19 cellular contexts compared by ENCODE assay signal in genomic region chr5:95605786-95606185, GRCh38. TPM values are rescaled to one million over a fixed set of nuclear protein-coding genes. Genes with fewer than 3 reads are reported as not detected.
DNase-seq lines count a peak whose midpoint lies in the region; ATAC-seq, FAIRE-seq and TF ChIP-seq lines count a peak whose summit lies in the region.
"Had no signal": no experiment of that assay in that cellular context is flagged by ENCODE, and none has a peak within 500 bp of the region (broad histone marks: within the 10 kb centered on the region; RNA-seq: fewer than 3 reads in every experiment).

No MANE protein-coding gene starts in this region.

- H3K9me3 ChIP-seq in T-helper 17 cell (ENCODE audit: control insufficient read depth, low read length, poor library complexity, severe bottlenecking) (no peaks in the 10 kb centered on the region), prostate gland (no peaks in the 10 kb centered on the region), small intestine (ENCODE audit: control insufficient read depth, low read depth) (no peaks in the 10 kb centered on the region)
- H3K9me3 ChIP-seq: HAP-1 had no signal

- H3K4me3 Mint-ChIP-seq in T-helper 17 cell: no peak overlapping the region
- H3K4me3 Mint-ChIP-seq in immature natural killer cell: no peak overlapping the region
- H3K4me3 Mint-ChIP-seq: CD4-positive, alpha-beta memory T cell; HFFc6 had no signal

- intact Hi-C loops in prostate gland (cut with DNase I): no loop called here

- H3K4me1 Mint-ChIP-seq in T-helper 17 cell (peaks cover 8% of the 10 kb centered on the region), immature natural killer cell (no peaks in the 10 kb centered on the region)

- no peaks in the 10 kb centered on the region for H3K27me3 ChIP-seq in prostate gland (replicated peaks; ENCODE audit: insufficient read depth)
- H3K27me3 ChIP-seq in small intestine (ENCODE audit: control insufficient read depth in 2 of 2, insufficient read depth in 2 of 2, low read length in 2 of 2): no peaks in the 10 kb centered on the region

- no peak for ATAC-seq in T-helper 17 cell

- H3K27ac ChIP-seq in prostate gland: no peak overlapping the region
- no peak overlapping the region for H3K27ac ChIP-seq in small intestine (ENCODE audit: low read depth in 1 of 2, low read length in 1 of 2)

- H3K9me3 Mint-ChIP-seq in immature natural killer cell: no peaks in the 10 kb centered on the region
- H3K9me3 Mint-ChIP-seq: CD4-positive, alpha-beta memory T cell; HFFc6 had no signal

- no peak for TF ChIP-seq CTCF in prostate gland (IDR thresholded peaks at IDR 0.05)

- no peak for FAIRE-seq in small intestine (lab: Jason Lieb, UNC)
- FAIRE-seq: G401.6, GM12892, H54 had no signal

- H3K4me3 ChIP-seq in prostate gland: no peak overlapping the region
- no peak overlapping the region for H3K4me3 ChIP-seq in small intestine (ENCODE audit: low read depth in 1 of 2, low read length in 2 of 2)
- H3K4me3 ChIP-seq: HAP-1 had no signal

- TF ChIP-seq POLR2A in prostate gland (IDR thresholded peaks at IDR 0.05): no peak

- DNase-seq in T-helper 17 cell: no peak
- peak; percentile 71 for DNase-seq in islet precursor cell
- DNase-seq in prostate gland (ENCODE audit: low spot score): peak; percentile 22
- no peak for DNase-seq in small intestine
- no peak for DNase-seq in immature natural killer cell
- DNase-seq in activated naive CD4-positive, alpha-beta T cell treated with anti-CD3 and anti-CD28 coated beads, Interleukin-2, amount 50 U/mL, for 16 hours: no peak
- DNase-seq: C1 segment of cervical spinal cord; Calu3; CD4-positive, alpha-beta memory T cell; COR-L47; DMS153; DND-41; GOT3; HFFc6 had no signal

- H3K27me3 Mint-ChIP-seq in T-helper 17 cell (no peaks in the 10 kb centered on the region), immature natural killer cell (ENCODE audit: low read depth in 3 of 3) (no peaks in the 10 kb centered on the region)
- H3K27me3 Mint-ChIP-seq: CD4-positive, alpha-beta memory T cell had no signal

- H3K36me3 Mint-ChIP-seq in T-helper 17 cell (ENCODE audit: low read depth) (no peaks in the 10 kb centered on the region), immature natural killer cell (peaks cover 8 to 19% (median 10%) of the 10 kb centered on the region in 3 donors)

- 74% methylated on average over 5 of the region's 5 CpGs for WGBS in prostate gland
- 97% methylated on average over 5 of the region's 5 CpGs for WGBS in small intestine, 3 donors

- H3K36me3 ChIP-seq in prostate gland (no peaks in the 10 kb centered on the region), small intestine (ENCODE audit: control insufficient read depth in 2 of 2, insufficient read depth in 2 of 2, low read length in 2 of 2) (no peaks in the 10 kb centered on the region)
- H3K36me3 ChIP-seq: HAP-1 had no signal

- H3K27ac Mint-ChIP-seq in T-helper 17 cell (peak overlapping the region; percentile 4), immature natural killer cell (no peak overlapping the region)
- H3K27ac Mint-ChIP-seq: HFFc6 had no signal

- H3K4me1 ChIP-seq in prostate gland (replicated peaks) (no peaks in the 10 kb centered on the region), small intestine (ENCODE audit: control insufficient read depth in 2 of 2, insufficient read depth in 1 of 2, low read depth in 1 of 2, low read length in 1 of 2) (no peaks in the 10 kb centered on the region)
- H3K4me1 ChIP-seq: HAP-1 had no signal

RNA-seq across cellular contexts. Expression of gene GPR150, which starts 14.1 kb away (rescaled TPM):
- total RNA-seq in T-helper 17 cell (1 to 10 TPM; 1.8 to 2.5 TPM), prostate gland (1 to 10 TPM in 1 of 2 donors, under 1 TPM in 1; 0.51 to 3.0 TPM)
- polyA plus RNA-seq in small intestine (under 1 TPM in 1 of 3 donors, not detected in 2; 0.15 TPM), immature natural killer cell (1 to 10 TPM in 2 of 3 donors, under 1 TPM in 1; 0.94 to 1.9 (median 1.2) TPM)
- total RNA-seq: A172 had no signal

RNA-seq across cellular contexts. Expression of gene RFESD, which starts 40.8 kb away (rescaled TPM):
- total RNA-seq in T-helper 17 cell (1 to 10 TPM; 2.8 to 2.9 TPM), prostate gland (10 to 100 TPM in 1 of 2 donors, 1 to 10 TPM in 1; 4.0 to 14.8 TPM)
- polyA plus RNA-seq in small intestine (1 to 10 TPM in 1 of 3 donors, under 1 TPM in 1, not detected in 1; 0.27 to 1.4 TPM), immature natural killer cell (1 to 10 TPM in 2 of 3 donors, under 1 TPM in 1; 0.98 to 9.3 (median 2.4) TPM)

RNA-seq across cellular contexts. Expression of gene ARSK, which starts 50.9 kb away (rescaled TPM):
- 1 to 10 TPM; 4.7 to 4.8 TPM for total RNA-seq in T-helper 17 cell
- total RNA-seq in prostate gland: 10 to 100 TPM in 1 of 2 donors, 1 to 10 TPM in 1; 7.3 to 23.3 TPM
- 1 to 10 TPM in 2 of 3 donors, under 1 TPM in 1; 0.89 to 3.5 (median 1.1) TPM for polyA plus RNA-seq in small intestine
- polyA plus RNA-seq in immature natural killer cell: 10 to 100 TPM; 11.0 to 14.7 (median 11.8) TPM

RNA-seq across cellular contexts. Expression of gene SKIC3, which starts 51.0 kb away (rescaled TPM):
- total RNA-seq in T-helper 17 cell (10 to 100 TPM; 78.2 to 90.2 TPM), prostate gland (10 to 100 TPM; 44.9 to 73.9 TPM)
- polyA plus RNA-seq in small intestine (10 to 100 TPM in 2 of 3 donors, 1 to 10 TPM in 1; 8.4 to 19.1 (median 15.2) TPM), immature natural killer cell (10 to 100 TPM; 34.4 to 52.7 (median 50.2) TPM)

Comparison
In these comparisons a context has a peak if more than half of its experiments do, and no peak if none do; other contexts are left out.
1. DNase-seq: peak in islet precursor cell (single experiment) and prostate gland (single experiment); none in T-helper 17 cell (0 of 3), small intestine (single experiment), immature natural killer cell (0 of 3) and activated naive CD4-positive, alpha-beta T cell treated with anti-CD3 and anti-CD28 coated beads, Interleukin-2, amount 50 U/mL, for 16 hours (single experiment).